Comparison of ENCODE assay signal across 8 cellular contexts in the genomic region with DNA sequence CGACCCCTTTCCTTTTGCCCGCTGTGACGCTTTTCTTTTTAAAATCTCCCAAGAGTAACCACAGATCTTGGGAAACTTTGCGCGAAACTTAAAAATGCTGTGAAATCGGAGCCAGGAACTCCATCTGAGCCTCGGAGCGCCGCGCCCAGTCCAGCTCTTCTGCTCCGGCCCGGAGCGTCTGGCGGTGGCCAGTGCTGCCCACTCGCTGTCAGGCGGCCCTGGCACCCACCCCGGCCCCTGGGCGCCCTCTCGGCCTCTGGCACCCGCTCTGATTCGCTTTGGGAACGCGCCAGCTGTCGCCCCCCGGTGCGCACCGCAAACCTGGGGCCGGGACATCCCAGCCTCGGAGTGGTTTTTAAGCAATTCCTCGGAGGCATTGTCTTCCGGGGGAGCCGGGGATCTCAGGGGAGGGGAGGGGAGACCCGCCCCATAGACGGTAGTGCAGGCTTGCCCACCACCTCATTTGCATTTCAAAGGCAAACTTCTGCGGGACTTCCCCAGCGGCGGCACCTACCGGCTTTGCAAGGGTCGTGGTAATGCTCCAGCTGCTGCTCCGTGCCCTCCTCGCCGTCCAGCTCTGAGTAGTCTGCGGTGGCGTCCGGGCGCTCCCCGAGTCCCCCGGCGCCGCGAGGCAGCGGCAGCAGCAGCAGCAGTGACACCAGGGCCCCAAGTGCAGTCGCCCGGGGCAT. TPM values are rescaled to one million over a fixed set of nuclear protein-coding genes. Genes with fewer than 3 reads are reported as not detected.
DNase-seq lines count a peak whose midpoint lies in the region; ATAC-seq and TF ChIP-seq lines count a peak whose summit lies in the region.

No MANE protein-coding gene starts in this region.

- DNase-seq in LoVo (ENCODE audit: low spot score) (peak; percentile 17), ascending aorta (ENCODE audit: low spot score in 2 of 2) (no peak), NCI-H82 (lab: John Stamatoyannopoulos, UW) (no peak), hippocampal formation (lab: John Stamatoyannopoulos, UW) (no peak)
- DNase-seq in stimulated activated CD8-positive, alpha-beta memory T cell treated with anti-CD3 and anti-CD28 coated beads, Interleukin-7, amount 100 ng/mL, for 48 hours (ENCODE audit: extremely low read depth in 1 of 2, low read depth in 1 of 2): peak; percentile 14 to 17

- H3K4me3 ChIP-seq in ascending aorta (peak overlapping the region; percentile 32 to 83), iPS-18c (ENCODE audit: insufficient read depth, low read depth, low read length) (peak overlapping the region; percentile 65)

- no peaks in the 10 kb centered on the region for H3K36me3 ChIP-seq in ascending aorta

- H3K9me3 ChIP-seq in ascending aorta: no peaks in the 10 kb centered on the region
- H3K9me3 ChIP-seq in iPS-18c (ENCODE audit: control insufficient read depth, insufficient read depth, low read length): no peaks in the 10 kb centered on the region

- TF ChIP-seq CTCF in C4-2B (conservative IDR thresholded peaks at IDR 0.05) (no peak), ascending aorta (IDR thresholded peaks at IDR 0.05) (no peak)

- H3K27me3 ChIP-seq in ascending aorta: no peaks in the 10 kb centered on the region

- ATAC-seq in GM19455 (IDR thresholded peaks at IDR 0.05; ENCODE audit: unreplicated experiment): peak; percentile 38

- intact Hi-C loops in ascending aorta (cut with DNase I): loop anchor here (1.0 to 5.0 kb wide), 3 partner anchors 74 to 319 kb away; a partner anchor contains a TSS

- H3K4me1 ChIP-seq in ascending aorta: peaks cover 6 to 9% of the 10 kb centered on the region in 2 donors

- H3K27ac ChIP-seq in C4-2B: peak overlapping the region; percentile 66
- H3K27ac ChIP-seq in ascending aorta: peak overlapping the region in 1 of 2 donors; percentile 39

RNA-seq across cellular contexts. Expression of a gene that starts 0.6 kb away (rescaled TPM):
- total RNA-seq in ascending aorta: not detected

Comparison
In these comparisons a context has a peak if more than half of its experiments do, and no peak if none do; other contexts are left out.
1. DNase-seq: peak in LoVo (single experiment) and stimulated activated CD8-positive, alpha-beta memory T cell treated with anti-CD3 and anti-CD28 coated beads, Interleukin-7, amount 100 ng/mL, for 48 hours (2 of 2); none in ascending aorta (0 of 2), NCI-H82 (single experiment) and hippocampal formation (0 of 2).